In genomic region chr5:121426153-121426552, GRCh38 we compare ENCODE assay signal across 8 cellular contexts.
"Had no signal": no experiment of that assay in that cellular context is flagged by ENCODE, and none has a peak within 500 bp of the region (broad histone marks: within the 10 kb centered on the region; RNA-seq: fewer than 3 reads in every experiment).

No MANE protein-coding gene starts in this region.

- H3K27ac ChIP-seq: GM23248 had no signal

- ATAC-seq: HCT116, K562 had no signal

- H3K9ac ChIP-seq: GM23248 had no signal

- H3K4me3 ChIP-seq: GM23248, HAP-1, K562 had no signal

- DNase-seq: GM23248, GOT3, H7, IMR-90, KG1 had no signal

- H3K9me3 ChIP-seq: HAP-1 had no signal

- H3K36me3 ChIP-seq: HAP-1 had no signal

- H2AFZ ChIP-seq: GM23248 had no signal
